ENCODE assay signal across 21 cellular contexts in genomic region chr2:217992061-217992460, GRCh38. TPM values are rescaled to one million over a fixed set of nuclear protein-coding genes. Genes with fewer than 3 reads are reported as not detected.
"Had no signal": no experiment of that assay in that cellular context is flagged by ENCODE, and none has a peak within 500 bp of the region (broad histone marks: within the 10 kb centered on the region; RNA-seq: fewer than 3 reads in every experiment).

No MANE protein-coding gene starts in this region.

- ATAC-seq: activated naive CD8-positive, alpha-beta T cell treated with anti-CD3 and anti-CD28 coated beads, Interleukin-2, amount 50 U/mL, for 24 hours; esophagus mucosa; gastrocnemius medialis; heart right ventricle; left ventricle myocardium superior; naive thymus-derived CD4-positive, alpha-beta T cell; T-helper 17 cell had no signal

- H3K4me3 ChIP-seq: gastrocnemius medialis, heart right ventricle had no signal

- H3K9me3 ChIP-seq: gastrocnemius medialis, heart right ventricle had no signal

- H3K27ac ChIP-seq: gastrocnemius medialis, heart right ventricle, parathyroid adenoma, VCaP had no signal

- H3K27me3 ChIP-seq: gastrocnemius medialis, heart right ventricle had no signal

- DNase-seq: activated CD4-positive, alpha-beta T cell treated with anti-CD3 and anti-CD28 coated beads for 1 hour; activated CD8-positive, alpha-beta memory T cell treated with anti-CD3 and anti-CD28 coated beads for 24 hours; activated CD8-positive, alpha-beta memory T cell treated with anti-CD3 and anti-CD28 coated beads, Interleukin-2, amount 50 U/mL, for 48 hours; activated effector memory CD4-positive, alpha-beta T cell treated with Interleukin-2 at 50 U/mL for 16 hours; activated naive CD4-positive, alpha-beta T cell treated with anti-CD3 and anti-CD28 coated beads, Interleukin-2, amount 10 ng/mL, durations not matched to agents 7 days and 5 days; activated naive CD8-positive, alpha-beta T cell treated with anti-CD3 and anti-CD28 coated beads, Interleukin-2, amount 50 U/mL, for 24 hours; activated T-cell treated with anti-CD3 and anti-CD28 coated beads, Interleukin-2, amount 50 U/mL, for 48 hours; effector CD4-positive, alpha-beta T cell; heart right ventricle; immature natural killer cell; kidney glomerular epithelial cell; left ventricle myocardium superior; mesendoderm; naive thymus-derived CD4-positive, alpha-beta T cell; stimulated activated naive CD4-positive, alpha-beta T cell; T-helper 17 cell; trophoblast cell had no signal

- H3K36me3 ChIP-seq: gastrocnemius medialis had no signal

RNA-seq across cellular contexts. Expression of gene TNS1, which starts 10.7 kb away (rescaled TPM):
- polyA plus RNA-seq: naive thymus-derived CD4-positive, alpha-beta T cell had no signal
